8 cellular contexts compared by ENCODE assay signal in the genomic region with DNA sequence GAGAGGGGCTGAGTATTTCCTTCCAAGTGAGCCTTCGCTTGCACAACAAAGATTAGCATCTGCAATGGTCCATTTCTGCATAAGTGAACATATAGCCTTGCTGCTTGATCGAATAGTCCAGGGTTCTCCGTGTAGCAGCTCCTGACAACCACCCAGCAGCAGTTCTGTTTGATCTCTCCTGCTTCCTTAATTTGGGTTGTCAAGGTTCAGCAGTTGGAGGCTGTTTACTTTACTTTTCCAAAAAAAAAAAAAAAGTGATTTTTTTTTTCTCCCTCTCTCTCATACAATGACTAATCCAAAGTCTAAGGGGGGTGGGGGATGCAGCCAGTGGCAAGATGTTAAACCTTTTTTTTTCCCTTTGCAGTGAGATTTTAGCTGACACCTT. TPM values are rescaled to one million over a fixed set of nuclear protein-coding genes. Genes with fewer than 3 reads are reported as not detected.
A peak's percentile ranks its signal among the peaks of the same experiment; 100 is the strongest.
DNase-seq lines count a peak whose midpoint lies in the region; ATAC-seq, FAIRE-seq and TF ChIP-seq lines count a peak whose summit lies in the region.

No MANE protein-coding gene starts in this region.

- no peak for TF ChIP-seq CTCF in choroid plexus epithelial cell (conservative IDR thresholded peaks at IDR 0.05; ENCODE audit: low read depth, low read length)
- TF ChIP-seq CTCF in pancreas (IDR thresholded peaks at IDR 0.05) = no peak
- no peak for TF ChIP-seq CTCF in GM10248 (IDR thresholded peaks at IDR 0.05; ENCODE audit: control extremely low read depth, extremely low read depth, low read depth, missing control alignments)

- FAIRE-seq in pancreas (lab: Jason Lieb, UNC) = no peak

- whole genome bisulfite sequencing in pancreas, 2 donors = 21 to 22% methylated on average over 3 of the region's 3 CpGs

- POLR2A ChIA-PET in GM10248 (lab: Yijun Ruan, JAX) = interaction anchor here (0.6 kb wide), 1 partner anchor 179 kb away, joined by 3 read pairs; no protein-coding TSS in a partner anchor

- ATAC-seq in pancreas = peak; percentile 2 to 12 (median 3)

- H3K4me1 ChIP-seq in pancreas = peaks cover 15 to 44% (median 37%) of the 10 kb centered on the region in 3 donors

- H3K4me3 ChIP-seq in choroid plexus epithelial cell (ENCODE audit: low read depth, low read length) (peak overlapping the region; percentile 86), pancreas (peak overlapping the region in 2 of 4 donors; percentile 10 to 24)

- H3K27me3 ChIP-seq in pancreas = no peaks in the 10 kb centered on the region

- intact Hi-C loops in pancreas (cut with DNase I) = loop anchor here in 2 of 3 donors (10.0 kb wide), 2 partner anchors 575 to 1035 kb away; no protein-coding TSS in a partner anchor

- peak overlapping the region in 3 of 4 donors; percentile 12 to 98 (median 96) for H3K27ac ChIP-seq in pancreas

- CTCF ChIA-PET in GM10248 (lab: Yijun Ruan, JAX) = no interaction called here

- H3K36me3 ChIP-seq in pancreas = no peaks in the 10 kb centered on the region

- no peaks in the 10 kb centered on the region for H3K9me3 ChIP-seq in pancreas

- DNase-seq in GM03348 (ENCODE audit: low spot score) (peak; percentile 32), NCI-H748 (lab: John Stamatoyannopoulos, UW; ENCODE audit: unreplicated experiment) (peak; percentile 35), choroid plexus epithelial cell (ENCODE audit: low read depth) (peak; percentile 62), pancreas (peak in 4 of 6 donors; percentile 11 to 34 (median 30)), cerebellar nuclear complex (lab: John Stamatoyannopoulos, UW) (no peak), NCI-H2107 (lab: John Stamatoyannopoulos, UW) (no peak), GM10248 (ENCODE audit: extremely low spot score) (no peak), GM19238 (ENCODE audit: insufficient read length, low spot score) (no peak)

RNA-seq across cellular contexts. Expression of a gene that starts 3.6 kb away (rescaled TPM):
- 10 to 100 TPM; 34.8 to 74.1 (median 45.1) TPM for total RNA-seq in pancreas
- 10 to 100 TPM; 13.4 to 17.8 TPM for polyA plus RNA-seq in pancreas

Comparison
In these comparisons a context has a peak if more than half of its experiments do, and no peak if none do; other contexts are left out.
1. DNase-seq: peak in GM03348 (single experiment), NCI-H748 (single experiment), choroid plexus epithelial cell (single experiment) and pancreas (4 of 6); none in cerebellar nuclear complex (0 of 2), NCI-H2107 (single experiment), GM10248 (single experiment) and GM19238 (single experiment).